In genomic region chr9:34863426-34863825, GRCh38 we compare ENCODE assay signal across 28 cellular contexts.
"Had no signal": no experiment of that assay in that cellular context is flagged by ENCODE, and none has a peak within 500 bp of the region (broad histone marks: within the 10 kb centered on the region; RNA-seq: fewer than 3 reads in every experiment).

No MANE protein-coding gene starts in this region.

- FAIRE-seq: islet of Langerhans, kidney had no signal

- H2AFZ ChIP-seq: neural progenitor cell, parathyroid adenoma had no signal

- H3K9me3 ChIP-seq: neutrophil, right lobe of liver, testis, thyroid gland, transverse colon had no signal

- H3K4me2 ChIP-seq: neural progenitor cell, smooth muscle cell had no signal

- H3K79me2 ChIP-seq: parathyroid adenoma had no signal

- H3K9ac ChIP-seq: neural progenitor cell, parathyroid adenoma had no signal

- H3K27ac ChIP-seq: left lung, lower lobe of right lung, neural progenitor cell, neutrophil, parathyroid adenoma, right atrium auricular region, right lobe of liver, stomach, testis, thyroid gland, transverse colon, upper lobe of left lung, vagina had no signal

- ATAC-seq: left colon; left lung; lower lobe of right lung; natural killer cell; right lobe of liver; stimulated activated naive B cell treated with anti-CD40 and anti-IgM and Interleukin-4, amounts not matched to agents 10 μg/mL and 1 μg/mL and 100 μg/mL, for 72 hours; stimulated activated naive CD8-positive, alpha-beta T cell treated with anti-CD3 and anti-CD28 coated beads, Interleukin-15, Interleukin-2, amounts not matched to agents 100 U/mL and 50 U/mL, for 24 hours had no signal

- H3K4me1 ChIP-seq: left lung, lower lobe of right lung, neural progenitor cell, parathyroid adenoma, right atrium auricular region, right lobe of liver, stomach, testis, thyroid gland, transverse colon, upper lobe of left lung, vagina had no signal

- H3K4me3 ChIP-seq: left lung, lower lobe of right lung, neural progenitor cell, right atrium auricular region, right lobe of liver, smooth muscle cell, stomach, testis, thyroid gland, transverse colon, upper lobe of left lung, vagina had no signal

- H3K36me3 ChIP-seq: left lung, lower lobe of right lung, neural progenitor cell, neutrophil, right atrium auricular region, right lobe of liver, stomach, thyroid gland, transverse colon, upper lobe of left lung, vagina had no signal

- H3K27me3 ChIP-seq: left lung, neutrophil, right atrium auricular region, right lobe of liver, testis, thyroid gland, transverse colon, upper lobe of left lung, vagina had no signal

- DNase-seq: hypothalamus; immature natural killer cell; kidney; left colon; left lung; lower lobe of right lung; mesendoderm; naive B cell; natural killer cell; nephron progenitor cell; occipital lobe; right lobe of liver; stimulated activated CD4-positive, alpha-beta T cell treated with anti-CD3 and anti-CD28 coated beads, Interleukin-1b, Interleukin-23, amount 100 ng/mL, for 48 hours; stimulated activated CD4-positive, alpha-beta T cell treated with anti-CD3 and anti-CD28 coated beads, Interleukin-4, amount 100 ng/mL, for 1 hour; stimulated activated naive B cell treated with anti-CD40 and anti-IgM and Interleukin-4, amounts not matched to agents 10 μg/mL and 1 μg/mL and 100 μg/mL, for 72 hours; stimulated activated naive CD8-positive, alpha-beta T cell treated with anti-CD3 and anti-CD28 coated beads, Interleukin-15, Interleukin-2, amounts not matched to agents 100 U/mL and 50 U/mL, for 24 hours; stomach; testis; thyroid gland; transverse colon; upper lobe of left lung had no signal
